Comparison of ENCODE assay signal across 8 cellular contexts in the genomic region with DNA sequence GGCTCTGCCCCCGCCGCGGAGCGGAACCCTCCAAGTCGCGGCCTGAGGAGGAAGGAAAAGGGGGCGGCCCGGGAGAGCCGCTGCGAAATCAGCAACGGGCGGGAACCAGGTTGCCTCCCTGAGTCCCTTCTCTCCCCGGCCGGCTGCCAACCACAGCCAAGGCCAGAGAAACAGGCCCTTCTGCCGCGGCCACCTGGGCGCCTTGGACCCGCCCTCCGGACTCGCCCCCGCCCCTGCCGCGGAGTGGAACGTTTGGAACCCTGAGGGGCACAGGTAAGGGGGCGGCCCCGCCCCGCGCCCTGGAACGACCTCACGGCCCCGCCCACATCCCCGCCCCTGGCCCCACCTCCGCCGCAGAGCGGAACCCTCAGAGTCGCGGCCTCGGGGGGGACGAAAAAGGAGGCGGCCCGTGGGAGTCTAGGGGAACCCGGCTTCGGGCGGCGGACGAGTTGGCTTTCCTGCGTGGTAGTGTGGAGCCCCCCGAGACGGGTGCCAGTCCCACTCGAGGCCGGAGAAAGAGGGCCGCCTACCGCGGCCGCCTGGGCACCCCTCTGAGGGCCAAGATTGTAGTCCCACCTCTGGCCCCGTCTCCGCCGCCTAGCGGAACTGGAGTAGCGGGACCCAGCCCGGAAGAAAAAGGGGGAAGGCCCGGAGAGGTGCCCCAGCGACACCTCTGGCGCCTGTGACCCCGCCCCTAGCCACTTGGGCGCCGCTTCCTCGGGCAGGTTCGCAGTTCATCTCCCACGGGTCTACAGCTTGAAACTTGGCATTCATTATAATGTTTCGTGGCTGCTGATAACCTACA. TPM values are rescaled to one million over a fixed set of nuclear protein-coding genes. Genes with fewer than 3 reads are reported as not detected.
DNase-seq lines count a peak whose midpoint lies in the region; ATAC-seq and TF ChIP-seq lines count a peak whose summit lies in the region.

No MANE protein-coding gene starts in this region.

- intact Hi-C loops in Right ventricle myocardium superior (cut with DNase I) = no loop called here

- H3K23ac ChIP-seq in trophoblast cell (ENCODE audit: low read length) = no peak overlapping the region

- peak overlapping the region; percentile 77 for H3K4me2 ChIP-seq in trophoblast cell (ENCODE audit: low read length)

- peak overlapping the region; percentile 84 for H4K8ac ChIP-seq in trophoblast cell (ENCODE audit: low read depth, low read length)

- H3K9me3 ChIP-seq in trophoblast cell (ENCODE audit: insufficient read depth, low read depth, low read length) = no peaks in the 10 kb centered on the region
- H3K9me3 ChIP-seq in upper lobe of left lung = no peaks in the 10 kb centered on the region

- H3K27ac ChIP-seq in trophoblast cell (ENCODE audit: low read depth, low read length) (peak overlapping the region; percentile 92), upper lobe of left lung (peak overlapping the region; percentile 89 to 92 (median 90))

- H2BK5ac ChIP-seq in trophoblast cell (ENCODE audit: low read depth, low read length, poor library complexity) = peak overlapping the region; percentile 82

- no peak overlapping the region for H2BK12ac ChIP-seq in trophoblast cell (ENCODE audit: low read length)

- peaks cover 8% of the 10 kb centered on the region for H3K79me1 ChIP-seq in trophoblast cell (ENCODE audit: low read length)

- H3K14ac ChIP-seq in trophoblast cell (ENCODE audit: low read length) = peak overlapping the region; percentile 85

- H3K4me1 ChIP-seq in trophoblast cell (ENCODE audit: control insufficient read depth in 1 of 2, insufficient read depth in 2 of 2, low read length in 2 of 2) (peaks cover 0 to 6% of the 10 kb centered on the region in 2 experiments), upper lobe of left lung (peaks cover 0 to 9% (median 2%) of the 10 kb centered on the region in 4 donors)

- peak in 3 of 4 donors; percentile 10 to 71 (median 40) for TF ChIP-seq POLR2A in upper lobe of left lung (IDR thresholded peaks at IDR 0.05)

- no peak for TF ChIP-seq EP300 in upper lobe of left lung (IDR thresholded peaks at IDR 0.05)

- peak overlapping the region; percentile 66 for H2BK120ac ChIP-seq in trophoblast cell (ENCODE audit: insufficient read depth, low read length, poor library complexity)

- H3K9ac ChIP-seq in trophoblast cell (ENCODE audit: low read length) = peak overlapping the region; percentile 81

- H3K4me3 Mint-ChIP-seq in activated naive CD8-positive, alpha-beta T cell treated with anti-CD3 and anti-CD28 coated beads, Interleukin-2, amount 10 ng/mL, durations not matched to agents 7 days and 5 days = peak overlapping the region; percentile 93

- H2AFZ ChIP-seq in trophoblast cell (ENCODE audit: insufficient read depth, low read length, poor library complexity) = peak overlapping the region; percentile 41

- DNase-seq in NCI-H1105 treated with DMSO at 0.1 percent for 48 hours (lab: John Stamatoyannopoulos, UW) (peak; percentile 73), SKM-1 (lab: John Stamatoyannopoulos, UW; ENCODE audit: unreplicated experiment) (peak; percentile 51), Right ventricle myocardium superior (peak; percentile 86), trophoblast cell (peak; percentile 68 to 79), upper lobe of left lung (peak; percentile 85 to 97)
- DNase-seq in activated naive CD8-positive, alpha-beta T cell treated with anti-CD3 and anti-CD28 coated beads, Interleukin-2, amount 10 ng/mL, durations not matched to agents 7 days and 5 days = peak; percentile 84

- peak overlapping the region; percentile 90 for H3K27ac Mint-ChIP-seq in activated naive CD8-positive, alpha-beta T cell treated with anti-CD3 and anti-CD28 coated beads, Interleukin-2, amount 10 ng/mL, durations not matched to agents 7 days and 5 days

- H3K36me3 Mint-ChIP-seq in activated naive CD8-positive, alpha-beta T cell treated with anti-CD3 and anti-CD28 coated beads, Interleukin-2, amount 10 ng/mL, durations not matched to agents 7 days and 5 days = no peaks in the 10 kb centered on the region

- peaks cover 7% of the 10 kb centered on the region for H3K79me2 ChIP-seq in trophoblast cell (ENCODE audit: control insufficient read depth, insufficient read depth, low read length, poor library complexity)

- WGBS in trophoblast cell (ENCODE audit: extremely low coverage, insufficient coverage, insufficient read length) = no CpG with 5 or more reads among the region's 71 CpGs
- 0 to 23% methylated on average over 1 to 11 of the region's 71 CpGs for WGBS in upper lobe of left lung, 2 donors

- H3K4me1 Mint-ChIP-seq in activated naive CD8-positive, alpha-beta T cell treated with anti-CD3 and anti-CD28 coated beads, Interleukin-2, amount 10 ng/mL, durations not matched to agents 7 days and 5 days = peaks cover 10% of the 10 kb centered on the region

- no peaks in the 10 kb centered on the region for H3K9me3 Mint-ChIP-seq in activated naive CD8-positive, alpha-beta T cell treated with anti-CD3 and anti-CD28 coated beads, Interleukin-2, amount 10 ng/mL, durations not matched to agents 7 days and 5 days

- H3K4ac ChIP-seq in trophoblast cell (ENCODE audit: low read depth, low read length) = peak overlapping the region; percentile 27

- POLR2A ChIA-PET in activated naive CD8-positive, alpha-beta T cell treated with anti-CD3 and anti-CD28 coated beads, Interleukin-2, amount 10 ng/mL, durations not matched to agents 7 days and 5 days (lab: Charles Lee) = interaction anchor here (1.2 kb wide), 1 partner anchor 98 kb away, joined by 4 read pairs; no protein-coding TSS in a partner anchor

- H3K36me3 ChIP-seq in trophoblast cell (ENCODE audit: control insufficient read depth in 1 of 2, insufficient read depth in 2 of 2, low read length in 2 of 2) (no peaks in the 10 kb centered on the region), upper lobe of left lung (no peaks in the 10 kb centered on the region)

- H4K91ac ChIP-seq in trophoblast cell (ENCODE audit: low read depth, low read length) = peak overlapping the region; percentile 83

- H3K27me3 ChIP-seq in trophoblast cell (ENCODE audit: insufficient read depth, low read length) (no peaks in the 10 kb centered on the region), upper lobe of left lung (peaks cover 0 to 8% (median 0%) of the 10 kb centered on the region in 4 donors)

- H3K4me3 ChIP-seq in trophoblast cell (ENCODE audit: low read depth, low read length) = peak overlapping the region; percentile 89
- peak overlapping the region; percentile 37 to 82 (median 70) for H3K4me3 ChIP-seq in upper lobe of left lung

- TF ChIP-seq CTCF in GM12873 (IDR thresholded peaks at IDR 0.05; ENCODE audit: insufficient read depth, low read depth, low read length, missing control alignments) (peak; percentile 27), upper lobe of left lung (IDR thresholded peaks at IDR 0.05) (peak; percentile 24 to 84 (median 78))

- no peak overlapping the region for H3K18ac ChIP-seq in trophoblast cell (ENCODE audit: low read length)

- H2AK5ac ChIP-seq in trophoblast cell (ENCODE audit: low read length) = no peak overlapping the region

- H3K27me3 Mint-ChIP-seq in activated naive CD8-positive, alpha-beta T cell treated with anti-CD3 and anti-CD28 coated beads, Interleukin-2, amount 10 ng/mL, durations not matched to agents 7 days and 5 days = no peaks in the 10 kb centered on the region

- peak overlapping the region; percentile 30 for H4K12ac ChIP-seq in trophoblast cell (ENCODE audit: low read depth, low read length)

- peak; percentile 79 for ATAC-seq in HG02678 (IDR thresholded peaks at IDR 0.05; ENCODE audit: unreplicated experiment)
- ATAC-seq in activated naive CD8-positive, alpha-beta T cell treated with anti-CD3 and anti-CD28 coated beads, Interleukin-2, amount 10 ng/mL, durations not matched to agents 7 days and 5 days (ENCODE audit: low read depth) = peak; percentile 84
- ATAC-seq in Right ventricle myocardium superior (ENCODE audit: poor library complexity) = peak; percentile 96
- peak; percentile 97 for ATAC-seq in upper lobe of left lung (ENCODE audit: low FRiP score in 2 of 2)

RNA-seq across cellular contexts. Expression of gene PHKA2, which starts 0.7 kb away (rescaled TPM):
- total RNA-seq in activated naive CD8-positive, alpha-beta T cell treated with anti-CD3 and anti-CD28 coated beads, Interleukin-2, amount 10 ng/mL, durations not matched to agents 7 days and 5 days = 10 to 100 TPM; 31.0 to 32.7 TPM
- total RNA-seq in Right ventricle myocardium superior (47.6 TPM), upper lobe of left lung (10 to 100 TPM; 19.2 to 74.4 (median 25.9) TPM)
- polyA plus RNA-seq in trophoblast cell (2013) = 12.9 and 14.4 TPM in 2 replicates

Comparison
In these comparisons a context has a peak if more than half of its experiments do, and no peak if none do; other contexts are left out.
1. Peak in every context shown above with its lines: DNase-seq, ATAC-seq, H3K4me3 ChIP-seq and H3K27ac ChIP-seq.